8 cellular contexts compared by ENCODE assay signal in the genomic region with DNA sequence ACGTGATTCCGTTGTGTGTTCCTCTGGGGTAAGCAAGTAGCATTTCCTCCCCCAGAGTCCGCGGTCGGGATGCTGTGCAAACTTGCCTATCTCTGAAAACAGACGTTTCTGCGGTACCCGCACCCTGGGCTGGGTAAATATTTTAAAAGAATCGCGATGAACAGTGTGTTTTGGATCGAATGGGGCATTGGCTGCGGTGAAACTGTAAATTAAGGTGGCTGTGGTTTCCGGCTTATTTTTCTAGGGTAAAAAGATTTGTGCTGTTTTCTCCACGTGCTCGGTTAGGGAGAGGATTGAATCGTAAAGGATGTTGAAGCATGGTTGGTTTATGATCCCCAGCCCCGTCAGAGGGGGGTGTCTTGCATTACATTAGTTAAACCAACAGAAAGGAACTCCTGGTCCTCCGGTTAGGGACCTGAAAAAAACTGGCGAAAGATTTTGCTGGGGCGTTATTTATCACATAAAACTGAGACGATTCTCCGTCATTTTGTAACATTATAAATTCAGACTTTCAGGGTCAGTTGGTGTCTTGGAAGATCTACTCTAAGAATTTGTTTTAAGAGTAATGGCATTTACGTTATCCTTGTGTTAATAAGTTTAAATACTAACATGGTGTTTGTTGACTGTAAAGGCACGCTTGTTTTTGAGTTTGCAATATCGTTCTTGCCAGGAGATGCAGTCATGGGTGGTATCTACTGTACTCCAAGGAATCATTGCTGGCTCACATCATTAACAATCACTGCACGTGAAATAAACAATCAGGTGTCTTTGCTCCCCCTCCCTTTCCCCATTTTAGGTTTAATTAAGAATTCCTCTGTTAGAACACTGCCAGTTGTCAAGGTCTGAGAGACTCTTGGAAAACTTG. TPM values are rescaled to one million over a fixed set of nuclear protein-coding genes. Genes with fewer than 3 reads are reported as not detected.
A peak's percentile ranks its signal among the peaks of the same experiment; 100 is the strongest.
DNase-seq lines count a peak whose midpoint lies in the region; ATAC-seq and TF ChIP-seq lines count a peak whose summit lies in the region.

No MANE protein-coding gene starts in this region.

- WGBS in right lobe of liver (ENCODE audit: insufficient coverage, low coverage, low lambda C conversion rate, missing lambda C conversion rate), result 5% methylated on average over 25 of the region's 26 CpGs

- H3K4me3 ChIP-seq in ascending aorta (peak overlapping the region; percentile 62 to 77), right lobe of liver (peak overlapping the region in 2 of 3 donors; percentile 23 to 36)

- no peak for TF ChIP-seq CTCF in ascending aorta (IDR thresholded peaks at IDR 0.05)
- TF ChIP-seq CTCF in right lobe of liver (IDR thresholded peaks at IDR 0.05), result no peak

- H3K4me1 ChIP-seq in ascending aorta, result peaks cover 0 to 10% of the 10 kb centered on the region in 2 donors
- peaks cover 0 to 13% (median 0%) of the 10 kb centered on the region in 4 donors for H3K4me1 ChIP-seq in right lobe of liver

- DNase-seq in Daoy (ENCODE audit: low read depth) (peak; percentile 53), ascending aorta (ENCODE audit: low spot score in 2 of 2) (no peak), right lobe of liver (no peak), KG1 (lab: John Stamatoyannopoulos, UW) (no peak), NCI-H2227 treated with DMSO at 0.1 percent for 48 hours (lab: John Stamatoyannopoulos, UW) (no peak), NCI-H2171 treated with DMSO at 0.1 percent for 48 hours (lab: John Stamatoyannopoulos, UW) (no peak)

- no peaks in the 10 kb centered on the region for H3K36me3 ChIP-seq in ascending aorta
- no peaks in the 10 kb centered on the region for H3K36me3 ChIP-seq in right lobe of liver

- H3K9me3 ChIP-seq in ascending aorta (no peaks in the 10 kb centered on the region), right lobe of liver (no peaks in the 10 kb centered on the region)

- ATAC-seq in HG02870 (IDR thresholded peaks at IDR 0.05; ENCODE audit: unreplicated experiment) (peak; percentile 20), right lobe of liver (peak in 2 of 4 donors; percentile 14 to 22), HG03442 (IDR thresholded peaks at IDR 0.05; ENCODE audit: unreplicated experiment) (no peak)

- no peak for TF ChIP-seq POLR2A in right lobe of liver (IDR thresholded peaks at IDR 0.05)

- H3K27me3 ChIP-seq in ascending aorta (no peaks in the 10 kb centered on the region), right lobe of liver (peaks cover 0 to 17% of the 10 kb centered on the region in 2 donors)

- intact Hi-C loops in ascending aorta (cut with DNase I) (no loop called here), right lobe of liver (cut with DNase I) (no loop called here)

- H3K27ac ChIP-seq in ascending aorta, result no peak overlapping the region
- H3K27ac ChIP-seq in right lobe of liver, result no peak overlapping the region

RNA-seq across cellular contexts. Expression of gene HHIP, which starts 1.4 kb away (rescaled TPM):
- total RNA-seq in Daoy (2014; rRNA removed; shearing (Covaris generic)), result 7.6 and 9.5 TPM in 2 replicates
- total RNA-seq in ascending aorta (2.2 TPM), right lobe of liver (10 to 100 TPM in 2 of 6 experiments, 1 to 10 TPM in 4; 3.3 to 17.5 (median 6.3) TPM)
